In the genomic region with DNA sequence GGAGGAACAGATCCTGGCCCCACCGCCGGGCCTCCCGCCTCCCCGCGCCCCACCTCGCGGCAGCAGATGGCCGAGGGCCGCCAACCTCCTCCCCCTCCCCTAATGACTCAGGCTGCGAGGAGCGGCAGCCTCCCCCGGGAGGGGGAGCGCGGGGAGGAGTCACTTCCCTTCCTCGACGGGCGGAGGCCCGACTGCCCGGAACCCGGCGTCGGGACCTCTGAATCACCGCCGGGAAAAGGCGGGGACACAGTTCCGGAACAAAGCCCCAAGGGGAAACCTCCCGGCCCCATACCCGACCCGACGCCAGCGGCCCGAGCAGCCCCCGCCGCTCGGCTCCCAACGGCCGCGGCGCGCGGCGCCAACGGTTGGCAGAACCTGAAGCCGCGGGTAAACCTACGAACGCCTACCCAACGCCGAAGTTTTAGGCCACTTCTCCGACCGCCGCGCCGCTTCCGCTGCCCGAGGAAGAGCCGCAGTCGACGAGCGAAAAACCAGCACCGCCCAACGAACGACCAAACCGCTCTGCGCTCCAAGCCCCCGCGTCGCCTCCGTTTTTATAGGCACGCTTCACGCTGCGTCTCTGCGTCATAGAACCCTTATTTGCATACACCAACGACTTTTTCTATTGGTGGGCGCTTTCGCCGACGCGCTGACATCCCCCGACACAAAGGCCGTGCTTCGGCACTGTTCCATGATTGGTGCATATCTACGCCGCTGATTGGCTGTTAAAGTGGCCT, we compare ENCODE assay signal across 1 cellular context.
TF ChIP-seq lines count a peak whose summit lies in the region.

No MANE protein-coding gene starts in this region.

TF ChIP-seq in WTC11, 78 proteins besides CTCF, POLR2A, EP300 and RAD21 (continued from another document):
- TF ChIP-seq, protein P1, sequence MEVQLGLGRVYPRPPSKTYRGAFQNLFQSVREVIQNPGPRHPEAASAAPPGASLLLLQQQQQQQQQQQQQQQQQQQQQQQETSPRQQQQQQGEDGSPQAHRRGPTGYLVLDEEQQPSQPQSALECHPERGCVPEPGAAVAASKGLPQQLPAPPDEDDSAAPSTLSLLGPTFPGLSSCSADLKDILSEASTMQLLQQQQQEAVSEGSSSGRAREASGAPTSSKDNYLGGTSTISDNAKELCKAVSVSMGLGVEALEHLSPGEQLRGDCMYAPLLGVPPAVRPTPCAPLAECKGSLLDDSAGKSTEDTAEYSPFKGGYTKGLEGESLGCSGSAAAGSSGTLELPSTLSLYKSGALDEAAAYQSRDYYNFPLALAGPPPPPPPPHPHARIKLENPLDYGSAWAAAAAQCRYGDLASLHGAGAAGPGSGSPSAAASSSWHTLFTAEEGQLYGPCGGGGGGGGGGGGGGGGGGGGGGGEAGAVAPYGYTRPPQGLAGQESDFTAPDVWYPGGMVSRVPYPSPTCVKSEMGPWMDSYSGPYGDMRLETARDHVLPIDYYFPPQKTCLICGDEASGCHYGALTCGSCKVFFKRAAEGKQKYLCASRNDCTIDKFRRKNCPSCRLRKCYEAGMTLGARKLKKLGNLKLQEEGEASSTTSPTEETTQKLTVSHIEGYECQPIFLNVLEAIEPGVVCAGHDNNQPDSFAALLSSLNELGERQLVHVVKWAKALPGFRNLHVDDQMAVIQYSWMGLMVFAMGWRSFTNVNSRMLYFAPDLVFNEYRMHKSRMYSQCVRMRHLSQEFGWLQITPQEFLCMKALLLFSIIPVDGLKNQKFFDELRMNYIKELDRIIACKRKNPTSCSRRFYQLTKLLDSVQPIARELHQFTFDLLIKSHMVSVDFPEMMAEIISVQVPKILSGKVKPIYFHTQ (CRISPR knock-in tag; IDR thresholded peaks at IDR 0.05) = peak; percentile 86; the same call in 1 of the 2 replicates
- TF ChIP-seq GABPB1 (CRISPR knock-in tag; IDR thresholded peaks at IDR 0.05) (peak; percentile 69), SMAD3 (CRISPR knock-in tag; IDR thresholded peaks at IDR 0.05; ENCODE audit: borderline replicate concordance) (0 out of 2 replicates have a peak, but pooled peaks have one; percentile 61), TCF7 (CRISPR knock-in tag; IDR thresholded peaks at IDR 0.05; ENCODE audit: low read depth) (no peak), ZNF263 (CRISPR knock-in tag; IDR thresholded peaks at IDR 0.05; ENCODE audit: low read depth) (peak; percentile 68), NFYB (CRISPR knock-in tag; conservative IDR thresholded peaks at IDR 0.05; ENCODE audit: low read depth) (peak; percentile 94), EMX1 (CRISPR knock-in tag; IDR thresholded peaks at IDR 0.05) (no peak), RORB (CRISPR knock-in tag; IDR thresholded peaks at IDR 0.05) (peak; percentile 60; the same call in 1 of the 2 replicates), SP1 (CRISPR knock-in tag; conservative IDR thresholded peaks at IDR 0.05) (peak; percentile 67; the same call in 1 of the 2 replicates), ZNF416 (CRISPR knock-in tag; IDR thresholded peaks at IDR 0.05) (peak; percentile 95), FOXJ3 (CRISPR knock-in tag; IDR thresholded peaks at IDR 0.05; ENCODE audit: borderline replicate concordance) (no peak), TEAD1 (CRISPR knock-in tag; IDR thresholded peaks at IDR 0.05) (peak; percentile 64; the same call in 1 of the 2 replicates), NFE2L1 (CRISPR knock-in tag; IDR thresholded peaks at IDR 0.05) (peak; percentile 83), RELA (CRISPR knock-in tag; IDR thresholded peaks at IDR 0.05; ENCODE audit: borderline replicate concordance) (peak; percentile 36; the same call in 1 of the 2 replicates), HMGA2 (CRISPR knock-in tag; IDR thresholded peaks at IDR 0.05) (peak; percentile 16; the same call in 1 of the 2 replicates), FOXP1 (CRISPR knock-in tag; IDR thresholded peaks at IDR 0.05; ENCODE audit: borderline replicate concordance) (peak; percentile 89), CREM (CRISPR knock-in tag; IDR thresholded peaks at IDR 0.05) (peak; percentile 75), TP53 (CRISPR knock-in tag; IDR thresholded peaks at IDR 0.05) (no peak), JUN (CRISPR knock-in tag; IDR thresholded peaks at IDR 0.05) (peak; percentile 54; the same call in 1 of the 2 replicates), KAT7 (CRISPR knock-in tag; IDR thresholded peaks at IDR 0.05; ENCODE audit: borderline replicate concordance) (no peak), ZNF671 (CRISPR knock-in tag; IDR thresholded peaks at IDR 0.05) (0 out of 2 replicates have a peak, but pooled peaks have one; percentile 75), ZNF232 (CRISPR knock-in tag; IDR thresholded peaks at IDR 0.05) (0 out of 2 replicates have a peak, but pooled peaks have one; percentile 41), ETV6 (CRISPR knock-in tag; IDR thresholded peaks at IDR 0.05) (peak; percentile 87), ATF1 (CRISPR knock-in tag; IDR thresholded peaks at IDR 0.05) (peak; percentile 75; the same call in 1 of the 2 replicates), MYBL2 (CRISPR knock-in tag; IDR thresholded peaks at IDR 0.05) (peak; percentile 83; the same call in 1 of the 2 replicates)
- TF ChIP-seq, protein P2, sequence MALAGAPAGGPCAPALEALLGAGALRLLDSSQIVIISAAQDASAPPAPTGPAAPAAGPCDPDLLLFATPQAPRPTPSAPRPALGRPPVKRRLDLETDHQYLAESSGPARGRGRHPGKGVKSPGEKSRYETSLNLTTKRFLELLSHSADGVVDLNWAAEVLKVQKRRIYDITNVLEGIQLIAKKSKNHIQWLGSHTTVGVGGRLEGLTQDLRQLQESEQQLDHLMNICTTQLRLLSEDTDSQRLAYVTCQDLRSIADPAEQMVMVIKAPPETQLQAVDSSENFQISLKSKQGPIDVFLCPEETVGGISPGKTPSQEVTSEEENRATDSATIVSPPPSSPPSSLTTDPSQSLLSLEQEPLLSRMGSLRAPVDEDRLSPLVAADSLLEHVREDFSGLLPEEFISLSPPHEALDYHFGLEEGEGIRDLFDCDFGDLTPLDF (CRISPR knock-in tag; IDR thresholded peaks at IDR 0.05) = 0 out of 2 replicates have a peak, but pooled peaks have one; percentile 59
- TF ChIP-seq, protein P3, sequence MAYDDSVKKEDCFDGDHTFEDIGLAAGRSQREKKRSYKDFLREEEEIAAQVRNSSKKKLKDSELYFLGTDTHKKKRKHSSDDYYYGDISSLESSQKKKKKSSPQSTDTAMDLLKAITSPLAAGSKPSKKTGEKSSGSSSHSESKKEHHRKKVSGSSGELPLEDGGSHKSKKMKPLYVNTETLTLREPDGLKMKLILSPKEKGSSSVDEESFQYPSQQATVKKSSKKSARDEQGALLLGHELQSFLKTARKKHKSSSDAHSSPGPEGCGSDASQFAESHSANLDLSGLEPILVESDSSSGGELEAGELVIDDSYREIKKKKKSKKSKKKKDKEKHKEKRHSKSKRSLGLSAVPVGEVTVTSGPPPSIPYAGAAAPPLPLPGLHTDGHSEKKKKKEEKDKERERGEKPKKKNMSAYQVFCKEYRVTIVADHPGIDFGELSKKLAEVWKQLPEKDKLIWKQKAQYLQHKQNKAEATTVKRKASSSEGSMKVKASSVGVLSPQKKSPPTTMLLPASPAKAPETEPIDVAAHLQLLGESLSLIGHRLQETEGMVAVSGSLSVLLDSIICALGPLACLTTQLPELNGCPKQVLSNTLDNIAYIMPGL (CRISPR knock-in tag; IDR thresholded peaks at IDR 0.05) = peak; percentile 64; the same call in 1 of the 2 replicates
- TF ChIP-seq, protein P4, sequence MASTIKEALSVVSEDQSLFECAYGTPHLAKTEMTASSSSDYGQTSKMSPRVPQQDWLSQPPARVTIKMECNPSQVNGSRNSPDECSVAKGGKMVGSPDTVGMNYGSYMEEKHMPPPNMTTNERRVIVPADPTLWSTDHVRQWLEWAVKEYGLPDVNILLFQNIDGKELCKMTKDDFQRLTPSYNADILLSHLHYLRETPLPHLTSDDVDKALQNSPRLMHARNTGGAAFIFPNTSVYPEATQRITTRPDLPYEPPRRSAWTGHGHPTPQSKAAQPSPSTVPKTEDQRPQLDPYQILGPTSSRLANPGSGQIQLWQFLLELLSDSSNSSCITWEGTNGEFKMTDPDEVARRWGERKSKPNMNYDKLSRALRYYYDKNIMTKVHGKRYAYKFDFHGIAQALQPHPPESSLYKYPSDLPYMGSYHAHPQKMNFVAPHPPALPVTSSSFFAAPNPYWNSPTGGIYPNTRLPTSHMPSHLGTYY (CRISPR knock-in tag; IDR thresholded peaks at IDR 0.05) = peak; percentile 47; the same call in 1 of the 2 replicates
- TF ChIP-seq, protein P5, sequence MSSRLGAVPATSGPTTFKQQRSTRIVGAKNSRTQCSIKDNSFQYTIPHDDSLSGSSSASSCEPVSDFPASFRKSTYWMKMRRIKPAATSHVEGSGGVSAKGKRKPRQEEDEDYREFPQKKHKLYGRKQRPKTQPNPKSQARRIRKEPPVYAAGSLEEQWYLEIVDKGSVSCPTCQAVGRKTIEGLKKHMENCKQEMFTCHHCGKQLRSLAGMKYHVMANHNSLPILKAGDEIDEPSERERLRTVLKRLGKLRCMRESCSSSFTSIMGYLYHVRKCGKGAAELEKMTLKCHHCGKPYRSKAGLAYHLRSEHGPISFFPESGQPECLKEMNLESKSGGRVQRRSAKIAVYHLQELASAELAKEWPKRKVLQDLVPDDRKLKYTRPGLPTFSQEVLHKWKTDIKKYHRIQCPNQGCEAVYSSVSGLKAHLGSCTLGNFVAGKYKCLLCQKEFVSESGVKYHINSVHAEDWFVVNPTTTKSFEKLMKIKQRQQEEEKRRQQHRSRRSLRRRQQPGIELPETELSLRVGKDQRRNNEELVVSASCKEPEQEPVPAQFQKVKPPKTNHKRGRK (CRISPR knock-in tag; IDR thresholded peaks at IDR 0.05; ENCODE audit: borderline replicate concordance) = no peak
- TF ChIP-seq, protein P6, sequence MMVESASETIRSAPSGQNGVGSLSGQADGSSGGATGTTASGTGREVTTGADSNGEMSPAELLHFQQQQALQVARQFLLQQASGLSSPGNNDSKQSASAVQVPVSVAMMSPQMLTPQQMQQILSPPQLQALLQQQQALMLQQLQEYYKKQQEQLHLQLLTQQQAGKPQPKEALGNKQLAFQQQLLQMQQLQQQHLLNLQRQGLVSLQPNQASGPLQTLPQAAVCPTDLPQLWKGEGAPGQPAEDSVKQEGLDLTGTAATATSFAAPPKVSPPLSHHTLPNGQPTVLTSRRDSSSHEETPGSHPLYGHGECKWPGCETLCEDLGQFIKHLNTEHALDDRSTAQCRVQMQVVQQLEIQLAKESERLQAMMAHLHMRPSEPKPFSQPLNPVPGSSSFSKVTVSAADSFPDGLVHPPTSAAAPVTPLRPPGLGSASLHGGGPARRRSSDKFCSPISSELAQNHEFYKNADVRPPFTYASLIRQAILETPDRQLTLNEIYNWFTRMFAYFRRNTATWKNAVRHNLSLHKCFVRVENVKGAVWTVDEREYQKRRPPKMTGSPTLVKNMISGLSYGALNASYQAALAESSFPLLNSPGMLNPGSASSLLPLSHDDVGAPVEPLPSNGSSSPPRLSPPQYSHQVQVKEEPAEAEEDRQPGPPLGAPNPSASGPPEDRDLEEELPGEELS (CRISPR knock-in tag; IDR thresholded peaks at IDR 0.05) = 0 out of 2 replicates have a peak, but pooled peaks have one; percentile 51
- TF ChIP-seq, protein P7, sequence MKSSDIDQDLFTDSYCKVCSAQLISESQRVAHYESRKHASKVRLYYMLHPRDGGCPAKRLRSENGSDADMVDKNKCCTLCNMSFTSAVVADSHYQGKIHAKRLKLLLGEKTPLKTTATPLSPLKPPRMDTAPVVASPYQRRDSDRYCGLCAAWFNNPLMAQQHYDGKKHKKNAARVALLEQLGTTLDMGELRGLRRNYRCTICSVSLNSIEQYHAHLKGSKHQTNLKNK (CRISPR knock-in tag; IDR thresholded peaks at IDR 0.05) = peak; percentile 59; the same call in 1 of the 2 replicates
- TF ChIP-seq, protein P8, sequence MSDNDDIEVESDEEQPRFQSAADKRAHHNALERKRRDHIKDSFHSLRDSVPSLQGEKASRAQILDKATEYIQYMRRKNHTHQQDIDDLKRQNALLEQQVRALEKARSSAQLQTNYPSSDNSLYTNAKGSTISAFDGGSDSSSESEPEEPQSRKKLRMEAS (CRISPR knock-in tag; IDR thresholded peaks at IDR 0.05) = no peak
